ENCODE assay signal across 28 cellular contexts in genomic region chr22:21639359-21639758, GRCh38. TPM values are rescaled to one million over a fixed set of nuclear protein-coding genes. Genes with fewer than 3 reads are reported as not detected.
"Had no signal": no experiment of that assay in that cellular context is flagged by ENCODE, and none has a peak within 500 bp of the region (broad histone marks: within the 10 kb centered on the region; RNA-seq: fewer than 3 reads in every experiment).

No MANE protein-coding gene starts in this region.

- H3K36me3 ChIP-seq: SJCRH30 had no signal

- H3K27me3 ChIP-seq: brain microvascular endothelial cell, SJCRH30 had no signal

- H3K4me3 ChIP-seq: SJCRH30, SK-N-MC had no signal

- H3K27me3 Mint-ChIP-seq: activated CD4-positive, alpha-beta memory T cell treated with anti-CD3 and anti-CD28 coated beads, Interleukin-2, amount 10 ng/mL, durations not matched to agents 7 days and 5 days; activated naive CD8-positive, alpha-beta T cell treated with anti-CD3 and anti-CD28 coated beads for 36 hours; activated T-helper 17 cell treated with anti-CD3 and anti-CD28 coated beads, Interleukin-2, amount 50 U/mL, for 72 hours; central memory CD8-positive, alpha-beta T cell had no signal

- H3K27ac Mint-ChIP-seq: activated CD4-positive, alpha-beta memory T cell treated with anti-CD3 and anti-CD28 coated beads, Interleukin-2, amount 10 ng/mL, durations not matched to agents 7 days and 5 days; activated naive CD8-positive, alpha-beta T cell treated with anti-CD3 and anti-CD28 coated beads for 36 hours; activated T-cell treated with anti-CD3 and anti-CD28 coated beads, Interleukin-2, amount 50 U/mL, for 72 hours; activated T-helper 17 cell treated with anti-CD3 and anti-CD28 coated beads, Interleukin-2, amount 50 U/mL, for 72 hours had no signal

- DNase-seq: activated CD4-positive, alpha-beta memory T cell treated with anti-CD3 and anti-CD28 coated beads, Interleukin-2, amount 10 ng/mL, durations not matched to agents 7 days and 5 days; activated CD4-positive, alpha-beta T cell treated with anti-CD3 and anti-CD28 coated beads for 1 hour; activated CD4-positive, alpha-beta T cell treated with anti-CD3 and anti-CD28 coated beads for 48 hours; activated CD4-positive, CD25-positive, alpha-beta regulatory T cell; activated effector memory CD4-positive, alpha-beta T cell treated with anti-CD3 and anti-CD28 coated beads, Interleukin-2, amount 50 U/mL, for 16 hours; activated naive CD4-positive, alpha-beta T cell; activated naive CD4-positive, alpha-beta T cell treated with anti-CD3 and anti-CD28 coated beads, Interleukin-2, amount 50 U/mL, for 16 hours; activated naive CD8-positive, alpha-beta T cell treated with anti-CD3 and anti-CD28 coated beads for 36 hours; activated T-cell treated with anti-CD3 and anti-CD28 coated beads, Interleukin-2, amount 50 U/mL, for 1 hour; activated T-cell treated with anti-CD3 and anti-CD28 coated beads, Interleukin-2, amount 50 U/mL, for 72 hours; amniotic stem cell; aorta; brain microvascular endothelial cell; NCI-H1092 treated with DMSO at 0.1 percent for 48 hours; NCI-H1417 treated with DMSO at 0.1 percent for 48 hours; NCI-H187 treated with DMSO at 0.1 percent for 48 hours; NCI-H2081 treated with DMSO at 0.1 percent for 48 hours; NCI-H345; NCI-H524 treated with DMSO at 0.1 percent for 48 hours; SHP77; SJCRH30; T1000; WERI-Rb-1 had no signal

- H3K4me3 Mint-ChIP-seq: activated CD4-positive, alpha-beta memory T cell treated with anti-CD3 and anti-CD28 coated beads, Interleukin-2, amount 10 ng/mL, durations not matched to agents 7 days and 5 days; activated naive CD8-positive, alpha-beta T cell treated with anti-CD3 and anti-CD28 coated beads for 36 hours; activated T-cell treated with anti-CD3 and anti-CD28 coated beads, Interleukin-2, amount 50 U/mL, for 72 hours; activated T-helper 17 cell treated with anti-CD3 and anti-CD28 coated beads, Interleukin-2, amount 50 U/mL, for 72 hours; central memory CD8-positive, alpha-beta T cell had no signal

- ATAC-seq: activated T-cell treated with anti-CD3 and anti-CD28 coated beads, Interleukin-2, amount 50 U/mL, for 72 hours; activated T-helper 17 cell treated with anti-CD3 and anti-CD28 coated beads, Interleukin-2, amount 50 U/mL, for 72 hours; Panc1 had no signal

- H3K9me3 Mint-ChIP-seq: activated CD4-positive, alpha-beta memory T cell treated with anti-CD3 and anti-CD28 coated beads, Interleukin-2, amount 10 ng/mL, durations not matched to agents 7 days and 5 days; activated naive CD8-positive, alpha-beta T cell treated with anti-CD3 and anti-CD28 coated beads for 36 hours; activated T-cell treated with anti-CD3 and anti-CD28 coated beads, Interleukin-2, amount 50 U/mL, for 72 hours; activated T-helper 17 cell treated with anti-CD3 and anti-CD28 coated beads, Interleukin-2, amount 50 U/mL, for 72 hours; central memory CD8-positive, alpha-beta T cell had no signal

RNA-seq across cellular contexts. Expression of gene CCDC116, which starts 6.8 kb away (rescaled TPM):
- total RNA-seq: NCI-H460 had no signal
